Comparison of ENCODE assay signal across 1 cellular context in the genomic region with DNA sequence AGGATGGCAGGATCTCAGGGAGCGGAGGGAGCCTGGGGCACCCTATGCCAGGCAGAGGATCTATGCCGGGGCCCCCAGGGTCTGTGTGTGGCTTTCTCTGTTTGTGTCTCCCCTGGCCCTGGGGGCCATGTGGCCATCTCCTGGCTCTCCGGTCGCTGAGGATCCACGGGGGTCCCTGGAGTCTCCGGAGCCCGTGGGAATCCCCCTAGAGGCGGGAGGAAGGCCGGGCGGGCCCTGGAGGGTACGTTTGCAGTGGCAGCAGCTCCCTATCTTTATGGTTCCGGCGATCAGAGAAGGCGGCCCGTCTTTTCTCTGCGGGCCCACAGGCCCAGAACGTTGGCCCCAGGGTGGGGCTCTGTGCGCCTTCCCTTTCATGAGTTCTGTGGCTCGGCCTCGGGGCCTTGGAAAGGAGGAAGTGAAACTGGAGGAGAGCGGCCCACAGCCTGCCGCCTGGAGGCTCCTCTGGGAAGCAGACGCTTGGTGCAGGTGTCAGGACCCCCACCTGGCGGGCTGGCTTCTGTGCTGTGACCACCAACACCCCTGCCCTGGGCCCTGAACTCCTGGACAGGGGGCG.
TF ChIP-seq lines count a peak whose summit lies in the region.

No MANE protein-coding gene starts in this region.

TF ChIP-seq in K562, 482 proteins besides CTCF, POLR2A, EP300 and RAD21 (continued from another document and continues in another):
- TF ChIP-seq PPARD (CRISPR knock-in tag; IDR thresholded peaks at IDR 0.05) (no peak), FOXM1 (IDR thresholded peaks at IDR 0.05; ENCODE audit: low read depth) (no peak), FOXM1 (CRISPR knock-in tag; IDR thresholded peaks at IDR 0.05; ENCODE audit: low read depth) (no peak), POLR2AphosphoS2 (IDR thresholded peaks at IDR 0.05; ENCODE audit: low read length) (no peak), POU5F1 (IDR thresholded peaks at IDR 0.05; ENCODE audit: borderline replicate concordance, low read depth, low read length, partially characterized antibody) (no peak), JUND (IDR thresholded peaks at IDR 0.05; ENCODE audit: borderline replicate concordance, low read depth, low read length) (no peak), JUND (tag; IDR thresholded peaks at IDR 0.05; ENCODE audit: borderline replicate concordance, low read depth, low read length) (no peak), RHOXF2B (CRISPR knock-in tag; conservative IDR thresholded peaks at IDR 0.05) (no peak), TEAD1 (CRISPR knock-in tag; IDR thresholded peaks at IDR 0.05) (no peak), ZNF347 (CRISPR knock-in tag; IDR thresholded peaks at IDR 0.05; ENCODE audit: low read depth) (no peak), ELF2 (CRISPR knock-in tag; IDR thresholded peaks at IDR 0.05) (no peak), XRCC4 (IDR thresholded peaks at IDR 0.05; ENCODE audit: extremely low read depth, insufficient read depth, insufficient read length) (no peak), ZFX (CRISPR knock-in tag; IDR thresholded peaks at IDR 0.05) (peak; percentile 77), ZNF140 (CRISPR knock-in tag; IDR thresholded peaks at IDR 0.05) (no peak), FOSL1 (tag; conservative IDR thresholded peaks at IDR 0.05) (no peak), ZNF24 (IDR thresholded peaks at IDR 0.05) (no peak), RB1 (IDR thresholded peaks at IDR 0.05; ENCODE audit: low read depth) (no peak; the same call in 1 of the 2 replicates), BRD9 (IDR thresholded peaks at IDR 0.05; ENCODE audit: low read depth, partially characterized antibody) (no peak), DNMT1 (IDR thresholded peaks at IDR 0.05) (no peak), KAT7 (CRISPR knock-in tag; IDR thresholded peaks at IDR 0.05; ENCODE audit: borderline replicate concordance) (no peak), POLR2G (IDR thresholded peaks at IDR 0.05; ENCODE audit: low read depth, low read length) (peak; percentile 45), MTA3 (IDR thresholded peaks at IDR 0.05; ENCODE audit: borderline replicate concordance) (no peak; the same call in 1 of the 2 replicates), DPF2 (IDR thresholded peaks at IDR 0.05) (no peak), SMARCA4 (IDR thresholded peaks at IDR 0.05) (no peak), ELF1 (tag; IDR thresholded peaks at IDR 0.05) (peak; percentile 36; the same call in 1 of the 2 replicates), ZNF311 (CRISPR knock-in tag; IDR thresholded peaks at IDR 0.05) (no peak), PML (IDR thresholded peaks at IDR 0.05; ENCODE audit: low read length) (no peak), GABPA (tag; conservative IDR thresholded peaks at IDR 0.05; ENCODE audit: low read depth) (0 out of 2 replicates have a peak, but pooled peaks have one; percentile 15), HDAC1 (IDR thresholded peaks at IDR 0.05) (no peak), MYNN (IDR thresholded peaks at IDR 0.05) (no peak), MYNN (CRISPR knock-in tag; IDR thresholded peaks at IDR 0.05) (no peak), NCOA2 (IDR thresholded peaks at IDR 0.05; ENCODE audit: partially characterized antibody in 2 of 2) (no peak), SAFB2 (IDR thresholded peaks at IDR 0.05; ENCODE audit: borderline replicate concordance, low read depth, low read length, severe bottlenecking) (no peak), JUNB (CRISPR knock-in tag; conservative IDR thresholded peaks at IDR 0.05) (no peak), ZNF717 (CRISPR knock-in tag; IDR thresholded peaks at IDR 0.05) (no peak)
- TF ChIP-seq, protein P1, sequence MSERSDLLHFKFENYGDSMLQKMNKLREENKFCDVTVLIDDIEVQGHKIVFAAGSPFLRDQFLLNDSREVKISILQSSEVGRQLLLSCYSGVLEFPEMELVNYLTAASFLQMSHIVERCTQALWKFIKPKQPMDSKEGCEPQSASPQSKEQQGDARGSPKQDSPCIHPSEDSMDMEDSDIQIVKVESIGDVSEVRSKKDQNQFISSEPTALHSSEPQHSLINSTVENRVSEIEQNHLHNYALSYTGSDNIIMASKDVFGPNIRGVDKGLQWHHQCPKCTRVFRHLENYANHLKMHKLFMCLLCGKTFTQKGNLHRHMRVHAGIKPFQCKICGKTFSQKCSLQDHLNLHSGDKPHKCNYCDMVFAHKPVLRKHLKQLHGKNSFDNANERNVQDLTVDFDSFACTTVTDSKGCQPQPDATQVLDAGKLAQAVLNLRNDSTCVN (CRISPR knock-in tag; IDR thresholded peaks at IDR 0.05) = no peak
- TF ChIP-seq, protein P2, sequence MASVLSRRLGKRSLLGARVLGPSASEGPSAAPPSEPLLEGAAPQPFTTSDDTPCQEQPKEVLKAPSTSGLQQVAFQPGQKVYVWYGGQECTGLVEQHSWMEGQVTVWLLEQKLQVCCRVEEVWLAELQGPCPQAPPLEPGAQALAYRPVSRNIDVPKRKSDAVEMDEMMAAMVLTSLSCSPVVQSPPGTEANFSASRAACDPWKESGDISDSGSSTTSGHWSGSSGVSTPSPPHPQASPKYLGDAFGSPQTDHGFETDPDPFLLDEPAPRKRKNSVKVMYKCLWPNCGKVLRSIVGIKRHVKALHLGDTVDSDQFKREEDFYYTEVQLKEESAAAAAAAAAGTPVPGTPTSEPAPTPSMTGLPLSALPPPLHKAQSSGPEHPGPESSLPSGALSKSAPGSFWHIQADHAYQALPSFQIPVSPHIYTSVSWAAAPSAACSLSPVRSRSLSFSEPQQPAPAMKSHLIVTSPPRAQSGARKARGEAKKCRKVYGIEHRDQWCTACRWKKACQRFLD (CRISPR knock-in tag; IDR thresholded peaks at IDR 0.05) = no peak
- TF ChIP-seq, protein P3, sequence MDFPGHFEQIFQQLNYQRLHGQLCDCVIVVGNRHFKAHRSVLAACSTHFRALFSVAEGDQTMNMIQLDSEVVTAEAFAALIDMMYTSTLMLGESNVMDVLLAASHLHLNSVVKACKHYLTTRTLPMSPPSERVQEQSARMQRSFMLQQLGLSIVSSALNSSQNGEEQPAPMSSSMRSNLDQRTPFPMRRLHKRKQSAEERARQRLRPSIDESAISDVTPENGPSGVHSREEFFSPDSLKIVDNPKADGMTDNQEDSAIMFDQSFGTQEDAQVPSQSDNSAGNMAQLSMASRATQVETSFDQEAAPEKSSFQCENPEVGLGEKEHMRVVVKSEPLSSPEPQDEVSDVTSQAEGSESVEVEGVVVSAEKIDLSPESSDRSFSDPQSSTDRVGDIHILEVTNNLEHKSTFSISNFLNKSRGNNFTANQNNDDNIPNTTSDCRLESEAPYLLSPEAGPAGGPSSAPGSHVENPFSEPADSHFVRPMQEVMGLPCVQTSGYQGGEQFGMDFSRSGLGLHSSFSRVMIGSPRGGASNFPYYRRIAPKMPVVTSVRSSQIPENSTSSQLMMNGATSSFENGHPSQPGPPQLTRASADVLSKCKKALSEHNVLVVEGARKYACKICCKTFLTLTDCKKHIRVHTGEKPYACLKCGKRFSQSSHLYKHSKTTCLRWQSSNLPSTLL (IDR thresholded peaks at IDR 0.05) = no peak
- TF ChIP-seq, protein P4, sequence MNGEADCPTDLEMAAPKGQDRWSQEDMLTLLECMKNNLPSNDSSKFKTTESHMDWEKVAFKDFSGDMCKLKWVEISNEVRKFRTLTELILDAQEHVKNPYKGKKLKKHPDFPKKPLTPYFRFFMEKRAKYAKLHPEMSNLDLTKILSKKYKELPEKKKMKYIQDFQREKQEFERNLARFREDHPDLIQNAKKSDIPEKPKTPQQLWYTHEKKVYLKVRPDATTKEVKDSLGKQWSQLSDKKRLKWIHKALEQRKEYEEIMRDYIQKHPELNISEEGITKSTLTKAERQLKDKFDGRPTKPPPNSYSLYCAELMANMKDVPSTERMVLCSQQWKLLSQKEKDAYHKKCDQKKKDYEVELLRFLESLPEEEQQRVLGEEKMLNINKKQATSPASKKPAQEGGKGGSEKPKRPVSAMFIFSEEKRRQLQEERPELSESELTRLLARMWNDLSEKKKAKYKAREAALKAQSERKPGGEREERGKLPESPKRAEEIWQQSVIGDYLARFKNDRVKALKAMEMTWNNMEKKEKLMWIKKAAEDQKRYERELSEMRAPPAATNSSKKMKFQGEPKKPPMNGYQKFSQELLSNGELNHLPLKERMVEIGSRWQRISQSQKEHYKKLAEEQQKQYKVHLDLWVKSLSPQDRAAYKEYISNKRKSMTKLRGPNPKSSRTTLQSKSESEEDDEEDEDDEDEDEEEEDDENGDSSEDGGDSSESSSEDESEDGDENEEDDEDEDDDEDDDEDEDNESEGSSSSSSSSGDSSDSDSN (IDR thresholded peaks at IDR 0.05; ENCODE audit: borderline replicate concordance in 1 of 2, low read depth in 2 of 2, low read length in 2 of 2) = peak in 1 of 2 experiments; percentile 84; a peak in 2 of 4 replicates
- TF ChIP-seq, protein P5, sequence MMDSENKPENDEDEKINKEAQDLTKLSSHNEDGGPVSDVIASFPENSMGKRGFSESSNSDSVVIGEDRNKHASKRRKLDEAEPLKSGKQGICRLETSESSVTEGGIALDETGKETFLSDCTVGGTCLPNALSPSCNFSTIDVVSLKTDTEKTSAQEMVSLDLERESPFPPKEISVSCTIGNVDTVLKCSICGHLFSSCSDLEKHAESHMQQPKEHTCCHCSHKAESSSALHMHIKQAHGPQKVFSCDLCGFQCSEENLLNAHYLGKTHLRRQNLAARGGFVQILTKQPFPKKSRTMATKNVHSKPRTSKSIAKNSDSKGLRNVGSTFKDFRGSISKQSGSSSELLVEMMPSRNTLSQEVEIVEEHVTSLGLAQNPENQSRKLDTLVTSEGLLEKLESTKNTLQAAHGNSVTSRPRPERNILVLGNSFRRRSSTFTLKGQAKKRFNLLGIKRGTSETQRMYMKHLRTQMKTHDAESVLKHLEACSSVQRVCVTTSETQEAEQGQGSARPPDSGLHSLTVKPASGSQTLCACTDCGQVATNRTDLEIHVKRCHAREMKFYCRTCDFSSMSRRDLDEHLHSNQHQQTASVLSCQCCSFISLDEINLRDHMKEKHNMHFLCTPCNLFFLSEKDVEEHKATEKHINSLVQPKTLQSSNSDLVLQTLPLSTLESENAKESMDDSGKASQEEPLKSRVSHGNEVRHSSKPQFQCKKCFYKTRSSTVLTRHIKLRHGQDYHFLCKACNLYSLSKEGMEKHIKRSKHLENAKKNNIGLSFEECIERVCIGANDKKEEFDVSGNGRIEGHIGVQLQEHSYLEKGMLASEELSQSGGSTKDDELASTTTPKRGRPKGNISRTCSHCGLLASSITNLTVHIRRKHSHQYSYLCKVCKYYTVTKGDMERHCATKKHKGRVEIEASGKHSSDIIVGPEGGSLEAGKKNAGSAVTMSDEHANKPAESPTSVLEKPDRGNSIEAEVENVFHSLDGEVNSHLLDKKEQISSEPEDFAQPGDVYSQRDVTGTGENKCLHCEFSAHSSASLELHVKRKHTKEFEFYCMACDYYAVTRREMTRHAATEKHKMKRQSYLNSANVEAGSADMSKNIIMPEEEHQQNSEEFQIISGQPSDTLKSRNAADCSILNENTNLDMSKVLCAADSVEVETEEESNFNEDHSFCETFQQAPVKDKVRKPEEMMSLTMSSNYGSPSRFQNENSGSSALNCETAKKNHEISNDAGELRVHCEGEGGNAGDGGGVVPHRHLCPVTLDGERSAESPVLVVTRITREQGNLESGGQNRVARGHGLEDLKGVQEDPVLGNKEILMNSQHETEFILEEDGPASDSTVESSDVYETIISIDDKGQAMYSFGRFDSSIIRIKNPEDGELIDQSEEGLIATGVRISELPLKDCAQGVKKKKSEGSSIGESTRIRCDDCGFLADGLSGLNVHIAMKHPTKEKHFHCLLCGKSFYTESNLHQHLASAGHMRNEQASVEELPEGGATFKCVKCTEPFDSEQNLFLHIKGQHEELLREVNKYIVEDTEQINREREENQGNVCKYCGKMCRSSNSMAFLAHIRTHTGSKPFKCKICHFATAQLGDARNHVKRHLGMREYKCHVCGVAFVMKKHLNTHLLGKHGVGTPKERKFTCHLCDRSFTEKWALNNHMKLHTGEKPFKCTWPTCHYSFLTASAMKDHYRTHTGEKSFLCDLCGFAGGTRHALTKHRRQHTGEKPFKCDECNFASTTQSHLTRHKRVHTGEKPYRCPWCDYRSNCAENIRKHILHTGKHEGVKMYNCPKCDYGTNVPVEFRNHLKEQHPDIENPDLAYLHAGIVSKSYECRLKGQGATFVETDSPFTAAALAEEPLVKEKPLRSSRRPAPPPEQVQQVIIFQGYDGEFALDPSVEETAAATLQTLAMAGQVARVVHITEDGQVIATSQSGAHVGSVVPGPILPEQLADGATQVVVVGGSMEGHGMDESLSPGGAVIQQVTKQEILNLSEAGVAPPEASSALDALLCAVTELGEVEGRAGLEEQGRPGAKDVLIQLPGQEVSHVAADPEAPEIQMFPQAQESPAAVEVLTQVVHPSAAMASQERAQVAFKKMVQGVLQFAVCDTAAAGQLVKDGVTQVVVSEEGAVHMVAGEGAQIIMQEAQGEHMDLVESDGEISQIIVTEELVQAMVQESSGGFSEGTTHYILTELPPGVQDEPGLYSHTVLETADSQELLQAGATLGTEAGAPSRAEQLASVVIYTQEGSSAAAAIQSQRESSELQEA (IDR thresholded peaks at IDR 0.05; ENCODE audit: low read depth) = no peak
- TF ChIP-seq, protein P6, sequence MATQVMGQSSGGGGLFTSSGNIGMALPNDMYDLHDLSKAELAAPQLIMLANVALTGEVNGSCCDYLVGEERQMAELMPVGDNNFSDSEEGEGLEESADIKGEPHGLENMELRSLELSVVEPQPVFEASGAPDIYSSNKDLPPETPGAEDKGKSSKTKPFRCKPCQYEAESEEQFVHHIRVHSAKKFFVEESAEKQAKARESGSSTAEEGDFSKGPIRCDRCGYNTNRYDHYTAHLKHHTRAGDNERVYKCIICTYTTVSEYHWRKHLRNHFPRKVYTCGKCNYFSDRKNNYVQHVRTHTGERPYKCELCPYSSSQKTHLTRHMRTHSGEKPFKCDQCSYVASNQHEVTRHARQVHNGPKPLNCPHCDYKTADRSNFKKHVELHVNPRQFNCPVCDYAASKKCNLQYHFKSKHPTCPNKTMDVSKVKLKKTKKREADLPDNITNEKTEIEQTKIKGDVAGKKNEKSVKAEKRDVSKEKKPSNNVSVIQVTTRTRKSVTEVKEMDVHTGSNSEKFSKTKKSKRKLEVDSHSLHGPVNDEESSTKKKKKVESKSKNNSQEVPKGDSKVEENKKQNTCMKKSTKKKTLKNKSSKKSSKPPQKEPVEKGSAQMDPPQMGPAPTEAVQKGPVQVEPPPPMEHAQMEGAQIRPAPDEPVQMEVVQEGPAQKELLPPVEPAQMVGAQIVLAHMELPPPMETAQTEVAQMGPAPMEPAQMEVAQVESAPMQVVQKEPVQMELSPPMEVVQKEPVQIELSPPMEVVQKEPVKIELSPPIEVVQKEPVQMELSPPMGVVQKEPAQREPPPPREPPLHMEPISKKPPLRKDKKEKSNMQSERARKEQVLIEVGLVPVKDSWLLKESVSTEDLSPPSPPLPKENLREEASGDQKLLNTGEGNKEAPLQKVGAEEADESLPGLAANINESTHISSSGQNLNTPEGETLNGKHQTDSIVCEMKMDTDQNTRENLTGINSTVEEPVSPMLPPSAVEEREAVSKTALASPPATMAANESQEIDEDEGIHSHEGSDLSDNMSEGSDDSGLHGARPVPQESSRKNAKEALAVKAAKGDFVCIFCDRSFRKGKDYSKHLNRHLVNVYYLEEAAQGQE (CRISPR knock-in tag; IDR thresholded peaks at IDR 0.05; ENCODE audit: low read depth) = no peak
- TF ChIP-seq, protein P7, sequence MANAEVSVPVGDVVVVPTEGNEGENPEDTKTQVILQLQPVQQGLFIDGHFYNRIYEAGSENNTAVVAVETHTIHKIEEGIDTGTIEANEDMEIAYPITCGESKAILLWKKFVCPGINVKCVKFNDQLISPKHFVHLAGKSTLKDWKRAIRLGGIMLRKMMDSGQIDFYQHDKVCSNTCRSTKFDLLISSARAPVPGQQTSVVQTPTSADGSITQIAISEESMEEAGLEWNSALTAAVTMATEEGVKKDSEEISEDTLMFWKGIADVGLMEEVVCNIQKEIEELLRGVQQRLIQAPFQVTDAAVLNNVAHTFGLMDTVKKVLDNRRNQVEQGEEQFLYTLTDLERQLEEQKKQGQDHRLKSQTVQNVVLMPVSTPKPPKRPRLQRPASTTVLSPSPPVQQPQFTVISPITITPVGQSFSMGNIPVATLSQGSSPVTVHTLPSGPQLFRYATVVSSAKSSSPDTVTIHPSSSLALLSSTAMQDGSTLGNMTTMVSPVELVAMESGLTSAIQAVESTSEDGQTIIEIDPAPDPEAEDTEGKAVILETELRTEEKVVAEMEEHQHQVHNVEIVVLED (CRISPR knock-in tag; IDR thresholded peaks at IDR 0.05) = no peak
